Comparison of ENCODE assay signal across 25 cellular contexts in genomic region chr16:15873737-15874136, GRCh38.
"Had no signal": no experiment of that assay in that cellular context is flagged by ENCODE, and none has a peak within 500 bp of the region (broad histone marks: within the 10 kb centered on the region; RNA-seq: fewer than 3 reads in every experiment).

No MANE protein-coding gene starts in this region.

- H3K27ac ChIP-seq: brain microvascular endothelial cell, left lung, pancreas, right atrium auricular region, testis had no signal

- H3K27me3 Mint-ChIP-seq: activated T-cell treated with anti-CD3 and anti-CD28 coated beads, Interleukin-2, amount 50 U/mL, for 24 hours had no signal

- H3K4me1 ChIP-seq: pancreas, prostate gland had no signal

- H3K4me3 Mint-ChIP-seq: activated T-cell treated with anti-CD3 and anti-CD28 coated beads, Interleukin-2, amount 50 U/mL, for 24 hours; endodermal cell; nephron progenitor cell; T-helper 2 cell treated with Interferon-gamma antibody and Interleukin-4, amounts not matched to agents 5 μg/mL and 100 μg/mL, for 36 hours had no signal

- H3K27ac Mint-ChIP-seq: activated T-cell treated with anti-CD3 and anti-CD28 coated beads, Interleukin-2, amount 50 U/mL, for 24 hours; endodermal cell; nephron progenitor cell; T-helper 2 cell treated with Interferon-gamma antibody and Interleukin-4, amounts not matched to agents 5 μg/mL and 100 μg/mL, for 36 hours had no signal

- H3K9me3 Mint-ChIP-seq: activated T-cell treated with anti-CD3 and anti-CD28 coated beads, Interleukin-2, amount 50 U/mL, for 24 hours; endodermal cell; nephron progenitor cell; T-helper 2 cell treated with Interferon-gamma antibody and Interleukin-4, amounts not matched to agents 5 μg/mL and 100 μg/mL, for 36 hours had no signal

- DNase-seq: activated CD4-positive, alpha-beta T cell treated with anti-CD3 and anti-CD28 coated beads for 48 hours; activated CD4-positive, alpha-beta T cell treated with anti-CD3 and anti-CD28 coated beads, Interleukin-2, amount 50 U/mL, for 48 hours; activated CD8-positive, alpha-beta memory T cell treated with anti-CD3 and anti-CD28 coated beads for 24 hours; activated CD8-positive, alpha-beta memory T cell treated with anti-CD3 and anti-CD28 coated beads, Interleukin-2, amount 50 U/mL, for 48 hours; activated gamma-delta T cell treated with Interleukin-2 at 50 U/mL for 16 hours; activated naive CD4-positive, alpha-beta T cell treated with anti-CD3 and anti-CD28 coated beads, Interleukin-2, amount 50 U/mL, for 16 hours; activated T-cell treated with anti-CD3 and anti-CD28 coated beads, Interleukin-2, amount 50 U/mL, for 24 hours; amniotic stem cell; brain microvascular endothelial cell; endodermal cell; esophagus squamous epithelium; foreskin melanocyte; left lung; nephron progenitor cell; pancreas; stimulated activated CD4-positive, alpha-beta T cell treated with anti-CD3 and anti-CD28 coated beads, Interleukin-15, amount 100 ng/mL, for 24 hours; stimulated activated CD4-positive, alpha-beta T cell treated with anti-CD3 and anti-CD28 coated beads, Interleukin-2, amount 100 ng/mL, for 24 hours; stimulated activated naive CD4-positive, alpha-beta T cell; T-helper 1 cell; testis; trophoblast cell had no signal

- H3K4me3 ChIP-seq: esophagus squamous epithelium, left lung, lung, pancreas, prostate gland, right atrium auricular region, testis had no signal

- H3K27me3 ChIP-seq: brain microvascular endothelial cell, esophagus squamous epithelium, left lung, pancreas, right atrium auricular region, testis had no signal

- H3K36me3 ChIP-seq: prostate gland had no signal

- H3K4me1 Mint-ChIP-seq: endodermal cell, nephron progenitor cell had no signal

- ATAC-seq: left lung, pancreas had no signal

- H3K9me3 ChIP-seq: esophagus squamous epithelium, left lung, pancreas, prostate gland, right atrium auricular region, testis had no signal
